ENCODE assay signal across 16 cellular contexts in genomic region chr3:11545186-11545851, GRCh38.
A peak's percentile ranks its signal among the peaks of the same experiment; 100 is the strongest.
DNase-seq lines count a peak whose midpoint lies in the region; ATAC-seq and TF ChIP-seq lines count a peak whose summit lies in the region.
"Had no signal": no experiment of that assay in that cellular context is flagged by ENCODE, and none has a peak within 500 bp of the region (broad histone marks: within the 10 kb centered on the region; RNA-seq: fewer than 3 reads in every experiment).

No MANE protein-coding gene starts in this region.

- no peak overlapping the region for H3K23ac ChIP-seq in trophoblast cell (ENCODE audit: low read length)

- H3K4me1 Mint-ChIP-seq in endothelial cell (ENCODE audit: unreplicated experiment), result peaks cover 37% of the 10 kb centered on the region
- peaks cover 12% of the 10 kb centered on the region for H3K4me1 Mint-ChIP-seq in stimulated activated effector memory CD8-positive, alpha-beta T cell treated with anti-CD3 and anti-CD28 coated beads, Interleukin-12 subunit alpha, Interleukin-12 subunit beta, amount 100 ng/mL, for 72 hours

- no peak overlapping the region for H2BK12ac ChIP-seq in trophoblast cell (ENCODE audit: low read length)

- peaks cover 6 to 8% of the 10 kb centered on the region in 2 experiments for H3K4me1 ChIP-seq in trophoblast cell (ENCODE audit: control insufficient read depth in 1 of 2, insufficient read depth in 2 of 2, low read length in 2 of 2)

- ATAC-seq in left lobe of liver (peak; percentile 25), GM18519 (IDR thresholded peaks at IDR 0.05; ENCODE audit: low FRiP score, unreplicated experiment) (no peak)
- ATAC-seq in stimulated activated effector memory CD8-positive, alpha-beta T cell treated with anti-CD3 and anti-CD28 coated beads, Interleukin-12 subunit alpha, Interleukin-12 subunit beta, amount 100 ng/mL, for 72 hours, result peak; percentile 35
- ATAC-seq: natural killer cell had no signal

- H4K12ac ChIP-seq in trophoblast cell (ENCODE audit: low read depth, low read length), result no peak overlapping the region

- no peaks in the 10 kb centered on the region for H3K36me3 Mint-ChIP-seq in endothelial cell (ENCODE audit: low read depth, unreplicated experiment)
- peaks cover 5% of the 10 kb centered on the region for H3K36me3 Mint-ChIP-seq in stimulated activated effector memory CD8-positive, alpha-beta T cell treated with anti-CD3 and anti-CD28 coated beads, Interleukin-12 subunit alpha, Interleukin-12 subunit beta, amount 100 ng/mL, for 72 hours
- H3K36me3 Mint-ChIP-seq: natural killer cell had no signal

- no peak overlapping the region for H3K4me3 Mint-ChIP-seq in endothelial cell (ENCODE audit: unreplicated experiment)
- H3K4me3 Mint-ChIP-seq in stimulated activated effector memory CD8-positive, alpha-beta T cell treated with anti-CD3 and anti-CD28 coated beads, Interleukin-12 subunit alpha, Interleukin-12 subunit beta, amount 100 ng/mL, for 72 hours, result no peak overlapping the region
- H3K4me3 Mint-ChIP-seq: CD4-positive, alpha-beta memory T cell; natural killer cell had no signal

- H3K36me3 ChIP-seq in H7 (replicated peaks; ENCODE audit: control insufficient read depth, insufficient read depth, low read length) (no peaks in the 10 kb centered on the region), trophoblast cell (ENCODE audit: control insufficient read depth in 1 of 2, insufficient read depth in 2 of 2, low read length in 2 of 2) (no peaks in the 10 kb centered on the region)

- H3K4me2 ChIP-seq in trophoblast cell (ENCODE audit: low read length), result no peak overlapping the region

- H4K91ac ChIP-seq in trophoblast cell (ENCODE audit: low read depth, low read length), result no peak overlapping the region

- DNase-seq in H7 (peak; percentile 74), endothelial cell (ENCODE audit: low spot score) (no peak), left lobe of liver (ENCODE audit: low spot score) (no peak), NCI-H510A (lab: John Stamatoyannopoulos, UW) (no peak), trophoblast cell (no peak), NOMO-1 treated with DMSO at 0.1 percent for 48 hours (lab: John Stamatoyannopoulos, UW; ENCODE audit: unreplicated experiment) (no peak)
- no peak for DNase-seq in stimulated activated effector memory CD8-positive, alpha-beta T cell treated with anti-CD3 and anti-CD28 coated beads, Interleukin-12 subunit alpha, Interleukin-12 subunit beta, amount 100 ng/mL, for 72 hours (ENCODE audit: low spot score in 2 of 2)
- DNase-seq: activated CD4-positive, alpha-beta T cell treated with anti-CD3 and anti-CD28 coated beads for 48 hours; activated effector memory CD4-positive, alpha-beta T cell treated with Interleukin-2 at 50 U/mL for 16 hours; CD4-positive, alpha-beta memory T cell; central memory CD4-positive, alpha-beta T cell; KBM-7; natural killer cell; NCI-H187; NK-92 treated with Interleukin-12 subunit alpha and Interleukin-12 subunit beta, amount 100 ng/mL, for 24 hours had no signal

- H3K9me3 Mint-ChIP-seq in endothelial cell (ENCODE audit: unreplicated experiment), result no peaks in the 10 kb centered on the region
- peaks cover 4% of the 10 kb centered on the region for H3K9me3 Mint-ChIP-seq in stimulated activated effector memory CD8-positive, alpha-beta T cell treated with anti-CD3 and anti-CD28 coated beads, Interleukin-12 subunit alpha, Interleukin-12 subunit beta, amount 100 ng/mL, for 72 hours
- H3K9me3 Mint-ChIP-seq: natural killer cell had no signal

- H3K9me3 ChIP-seq in trophoblast cell (ENCODE audit: insufficient read depth, low read depth, low read length), result peaks cover 5% of the 10 kb centered on the region

- no CpG with 5 or more reads among the region's 16 CpGs for WGBS in trophoblast cell (ENCODE audit: extremely low coverage, insufficient coverage, insufficient read length)

- H4K8ac ChIP-seq in trophoblast cell (ENCODE audit: low read depth, low read length), result no peak overlapping the region

- no peak overlapping the region for H3K27ac ChIP-seq in trophoblast cell (ENCODE audit: low read depth, low read length)

- H3K14ac ChIP-seq in trophoblast cell (ENCODE audit: low read length), result no peak overlapping the region

- H3K9ac ChIP-seq in trophoblast cell (ENCODE audit: low read length), result no peak overlapping the region

- H3K27me3 ChIP-seq in H7 (ENCODE audit: control insufficient read depth, insufficient read depth, low read length) (no peaks in the 10 kb centered on the region), trophoblast cell (ENCODE audit: insufficient read depth, low read length) (no peaks in the 10 kb centered on the region)

- TF ChIP-seq CTCF in endothelial cell (IDR thresholded peaks at IDR 0.05; ENCODE audit: unreplicated experiment), result no peak

- H3K27ac Mint-ChIP-seq in endothelial cell (ENCODE audit: unreplicated experiment), result peak overlapping the region; percentile 9
- peak overlapping the region; percentile 45 for H3K27ac Mint-ChIP-seq in stimulated activated effector memory CD8-positive, alpha-beta T cell treated with anti-CD3 and anti-CD28 coated beads, Interleukin-12 subunit alpha, Interleukin-12 subunit beta, amount 100 ng/mL, for 72 hours
- H3K27ac Mint-ChIP-seq: natural killer cell had no signal

- H3K79me2 ChIP-seq in trophoblast cell (ENCODE audit: control insufficient read depth, insufficient read depth, low read length, poor library complexity), result no peaks in the 10 kb centered on the region

- no peak overlapping the region for H3K18ac ChIP-seq in trophoblast cell (ENCODE audit: low read length)

- no peak overlapping the region for H3K4ac ChIP-seq in trophoblast cell (ENCODE audit: low read depth, low read length)

- no peak overlapping the region for H2AK5ac ChIP-seq in trophoblast cell (ENCODE audit: low read length)

- H2BK120ac ChIP-seq in trophoblast cell (ENCODE audit: insufficient read depth, low read length, poor library complexity), result no peak overlapping the region

- no peak overlapping the region for H2AFZ ChIP-seq in trophoblast cell (ENCODE audit: insufficient read depth, low read length, poor library complexity)

- no peaks in the 10 kb centered on the region for H3K79me1 ChIP-seq in trophoblast cell (ENCODE audit: low read length)

- H3K27me3 Mint-ChIP-seq in endothelial cell (ENCODE audit: unreplicated experiment), result peaks cover 3% of the 10 kb centered on the region
- H3K27me3 Mint-ChIP-seq: CD4-positive, alpha-beta memory T cell had no signal

- H2BK5ac ChIP-seq in trophoblast cell (ENCODE audit: low read depth, low read length, poor library complexity), result no peak overlapping the region

- H3K4me3 ChIP-seq in H7 (ENCODE audit: insufficient read depth, low read depth, low read length), result no peak overlapping the region
- H3K4me3 ChIP-seq in trophoblast cell (ENCODE audit: low read depth, low read length), result no peak overlapping the region
